ENCODE assay signal across 7 cellular contexts in the genomic region with DNA sequence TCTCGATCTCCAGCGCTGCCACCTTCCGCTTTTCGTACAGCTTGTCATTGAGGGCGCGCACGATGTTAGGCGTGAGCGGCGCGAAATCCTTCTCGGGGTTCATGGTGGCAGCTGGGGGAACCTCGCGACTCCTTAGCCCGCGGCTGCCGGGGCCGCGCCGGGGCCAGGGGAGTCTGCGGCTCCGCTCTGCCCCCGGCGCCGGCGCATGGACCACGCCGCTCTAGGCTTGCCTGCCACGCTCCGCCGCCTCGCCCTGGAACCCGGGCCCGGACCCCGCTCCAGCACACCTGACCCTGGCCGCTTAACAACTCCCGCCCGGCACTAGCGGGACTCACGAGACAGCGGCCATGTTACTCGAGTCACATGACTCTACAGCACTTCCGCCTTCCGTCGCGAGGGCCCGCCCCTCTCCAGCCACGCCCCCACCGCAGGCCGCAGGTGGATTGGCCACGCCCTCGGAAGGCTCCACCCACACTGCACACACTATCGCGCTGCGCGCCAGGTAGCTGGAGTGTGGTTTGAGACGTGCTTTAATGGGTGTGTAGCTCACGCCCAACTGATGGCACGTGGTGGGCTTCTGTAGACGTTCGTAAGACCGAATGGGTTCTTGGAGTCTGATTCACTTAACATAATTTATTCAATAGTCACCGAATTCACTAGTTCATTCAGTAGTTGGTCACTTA. TPM values are rescaled to one million over a fixed set of nuclear protein-coding genes. Genes with fewer than 3 reads are reported as not detected.
DNase-seq lines count a peak whose midpoint lies in the region; ATAC-seq and TF ChIP-seq lines count a peak whose summit lies in the region.

A gene (minus strand): TSS at position 361 of the 683 bp plus-strand sequence. CDS start 258 bp downstream, at position 103.

- H3K27ac ChIP-seq in hepatocyte, result peak within 1 kb of the TSS; percentile 47

- ATAC-seq in GM18508 (IDR thresholded peaks at IDR 0.05; ENCODE audit: insufficient read depth, unreplicated experiment), result peak; percentile 67
- ATAC-seq in HG02981 (IDR thresholded peaks at IDR 0.05; ENCODE audit: unreplicated experiment), result peak; percentile 95

- peaks cover 10% of the 10 kb centered on the region for H3K4me1 ChIP-seq in hepatocyte (ENCODE audit: insufficient read depth)

- in situ Hi-C loops in astrocyte of the cerebellum (cut with HindIII; ENCODE audit: low sequenced_read_pairs), result no loop called here

- peak within 1 kb of the TSS; percentile 77 for H2AFZ ChIP-seq in hepatocyte

- no peaks in the 10 kb centered on the region for H3K36me3 ChIP-seq in hepatocyte (replicated peaks; ENCODE audit: insufficient read depth, low read depth)

- DNase-seq in NCI-H2029 treated with DMSO at 0.1 percent for 48 hours (lab: John Stamatoyannopoulos, UW) (peak; percentile 40), T-helper 22 cell (ENCODE audit: low read depth) (peak; percentile 91), astrocyte of the cerebellum (ENCODE audit: low read depth) (peak; percentile 61), hepatocyte (ENCODE audit: low spot score) (peak; percentile 96), retina (peak; percentile 96)

- WGBS in hepatocyte (ENCODE audit: low lambda C conversion rate, missing lambda C conversion rate), result under 1% methylated on average over 46 of the region's 63 CpGs

- H4K20me1 ChIP-seq in hepatocyte (ENCODE audit: insufficient read depth, poor library complexity, severe bottlenecking), result peaks cover 2% of the 10 kb centered on the region

- no peaks in the 10 kb centered on the region for H3K9me2 ChIP-seq in hepatocyte (replicated peaks; ENCODE audit: insufficient read depth)

- peak within 1 kb of the TSS; percentile 95 for H3K4me2 ChIP-seq in hepatocyte

- no peak for TF ChIP-seq CTCF in astrocyte of the cerebellum (IDR thresholded peaks at IDR 0.05; ENCODE audit: low read depth, low read length, missing control alignments)
- no peak for TF ChIP-seq CTCF in hepatocyte (IDR thresholded peaks at IDR 0.05; ENCODE audit: poor library complexity)

- no peaks in the 10 kb centered on the region for H3K9me3 ChIP-seq in hepatocyte (ENCODE audit: low read depth)

- H3K4me3 ChIP-seq in astrocyte of the cerebellum (ENCODE audit: low read depth, low read length), result peak within 1 kb of the TSS; percentile 96
- H3K4me3 ChIP-seq in hepatocyte, result peak within 1 kb of the TSS; percentile 79

- no peaks in the 10 kb centered on the region for H3K27me3 ChIP-seq in hepatocyte

- peaks cover 47% of the 10 kb centered on the region for H3K79me2 ChIP-seq in hepatocyte

RNA-seq across cellular contexts. Expression of the gene that starts here (rescaled TPM):
- 34.5 and 35.8 TPM in 2 replicates for total RNA-seq in hepatocyte
- 49.4 and 51.4 TPM in 2 replicates for polyA plus RNA-seq in hepatocyte

Comparison
In these comparisons a context has a peak if more than half of its experiments do, and no peak if none do; other contexts are left out.
1. Peak in every context shown above with its lines: DNase-seq, ATAC-seq, H3K4me3 ChIP-seq and H3K27ac ChIP-seq.
2. DNase-seq: peak in every context shown above with its lines; median percentile 96 in hepatocyte; 96 in retina; 91 in T-helper 22 cell; 61 in astrocyte of the cerebellum; 40 in NCI-H2029 treated with DMSO at 0.1 percent for 48 hours.